22 cellular contexts compared by ENCODE assay signal in genomic region chr9:16364347-16364746, GRCh38.
DNase-seq lines count a peak whose midpoint lies in the region; ATAC-seq and TF ChIP-seq lines count a peak whose summit lies in the region.
"Had no signal": no experiment of that assay in that cellular context is flagged by ENCODE, and none has a peak within 500 bp of the region (broad histone marks: within the 10 kb centered on the region; RNA-seq: fewer than 3 reads in every experiment).

No MANE protein-coding gene starts in this region.

- no peak overlapping the region for H3K23ac ChIP-seq in H9 (ENCODE audit: insufficient read length, low read depth, low read length)

- no peak overlapping the region for H3K14ac ChIP-seq in H9 (ENCODE audit: insufficient read depth, low read length)

- H2BK120ac ChIP-seq in H9 (ENCODE audit: low read depth, low read length, poor library complexity, severe bottlenecking), result no peak overlapping the region

- peak; percentile 18 for DNase-seq in H9
- DNase-seq in body of pancreas, result peak in 2 of 4 donors; percentile 18 to 23
- peak; percentile 68 to 85 (median 79) for DNase-seq in right cardiac atrium
- peak; percentile 83 for DNase-seq in pulmonary artery endothelial cell (ENCODE audit: low read depth, low spot score)
- DNase-seq in NCI-H2196 treated with DMSO at 0.1 percent for 48 hours (lab: John Stamatoyannopoulos, UW; ENCODE audit: unreplicated experiment), result no peak
- no peak for DNase-seq in foreskin keratinocyte
- DNase-seq in DMS53 (lab: John Stamatoyannopoulos, UW), result no peak
- DNase-seq: activated CD4-positive, alpha-beta T cell treated with anti-CD3 and anti-CD28 coated beads, Interleukin-2, amount 10 ng/mL, durations not matched to agents 7 days and 5 days; DMS79 treated with DMSO at 0.1 percent for 48 hours; glutamatergic neuron; GM23248; Karpas-422; NCI-H1092; NCI-H2081; spleen; stimulated activated CD4-positive, alpha-beta T cell treated with anti-CD3 and anti-CD28 coated beads, Interleukin-4, amount 100 ng/mL, for 1 hour; stimulated activated naive CD4-positive, alpha-beta T cell had no signal

- ATAC-seq in body of pancreas (peak; percentile 48), right cardiac atrium (peak; percentile 77 to 94), foreskin keratinocyte (no peak)
- ATAC-seq: CD8-positive, alpha-beta T cell had no signal

- H3K4ac ChIP-seq in H9 (ENCODE audit: low read depth, low read length), result no peak overlapping the region

- H3K27ac Mint-ChIP-seq in H9, result no peak overlapping the region
- H3K27ac Mint-ChIP-seq: activated CD4-positive, alpha-beta T cell treated with anti-CD3 and anti-CD28 coated beads, Interleukin-2, amount 10 ng/mL, durations not matched to agents 7 days and 5 days; brain; CD8-positive, alpha-beta T cell; T-helper 2 cell treated with Interferon-gamma antibody and Interleukin-4, amounts not matched to agents 5 μg/mL and 100 μg/mL, for 36 hours had no signal

- H3K4me2 ChIP-seq in H9 (ENCODE audit: insufficient read depth, insufficient read length, low read length), result no peak overlapping the region

- no peak overlapping the region for H3K27ac ChIP-seq in H9 (ENCODE audit: insufficient read length, low read depth, low read length)
- H3K27ac ChIP-seq in body of pancreas, result peak overlapping the region in 1 of 4 donors; percentile 1
- H3K27ac ChIP-seq in right cardiac atrium (ENCODE audit: low read length), result no peak overlapping the region
- no peak overlapping the region for H3K27ac ChIP-seq in foreskin keratinocyte
- H3K27ac ChIP-seq: GM23248, spleen, thoracic aorta, VCaP had no signal

- no CpG with 5 or more reads among the region's 8 CpGs for WGBS in H9 (ENCODE audit: extremely low coverage, insufficient read length, low lambda C conversion rate)
- 72 to 80% methylated on average over 8 of the region's 8 CpGs for WGBS in body of pancreas, 2 donors
- WGBS in right cardiac atrium, result 67% methylated on average over 8 of the region's 8 CpGs

- H3K9ac ChIP-seq in H9 (ENCODE audit: extremely low read depth, insufficient read length, low read length), result no peak overlapping the region
- H3K9ac ChIP-seq: GM23248 had no signal

- no peaks in the 10 kb centered on the region for H3K27me3 Mint-ChIP-seq in H9 (ENCODE audit: low read depth)
- H3K27me3 Mint-ChIP-seq: activated CD4-positive, alpha-beta T cell treated with anti-CD3 and anti-CD28 coated beads, Interleukin-2, amount 10 ng/mL, durations not matched to agents 7 days and 5 days had no signal

- no peaks in the 10 kb centered on the region for H3K36me3 ChIP-seq in body of pancreas (replicated peaks in 1 of 2; ENCODE audit: insufficient read depth in 1 of 2, low read depth in 2 of 2)
- H3K36me3 ChIP-seq: spleen, thoracic aorta had no signal

- H3K9me3 ChIP-seq in H9 (ENCODE audit: control insufficient read depth, low read depth, low read length), result no peaks in the 10 kb centered on the region
- H3K9me3 ChIP-seq in body of pancreas, result no peaks in the 10 kb centered on the region
- no peaks in the 10 kb centered on the region for H3K9me3 ChIP-seq in right cardiac atrium (ENCODE audit: control insufficient read depth, low read length)
- H3K9me3 ChIP-seq: thoracic aorta had no signal

- H3K4me1 ChIP-seq in H9 (ENCODE audit: insufficient read depth, low read length) (no peaks in the 10 kb centered on the region; the same call in 1 of the 2 replicates), body of pancreas (no peaks in the 10 kb centered on the region), right cardiac atrium (ENCODE audit: control insufficient read depth, insufficient read depth, low read length) (peaks cover 2% of the 10 kb centered on the region), foreskin keratinocyte (peaks cover 17% of the 10 kb centered on the region)

- H4K20me1 ChIP-seq in H9 (ENCODE audit: control insufficient read depth, insufficient read depth, insufficient read length), result no peaks in the 10 kb centered on the region

- peaks cover 8 to 9% of the 10 kb centered on the region in 2 experiments for H3K4me1 Mint-ChIP-seq in H9
- H3K4me1 Mint-ChIP-seq: activated CD4-positive, alpha-beta T cell treated with anti-CD3 and anti-CD28 coated beads, Interleukin-2, amount 10 ng/mL, durations not matched to agents 7 days and 5 days; brain had no signal

- no peak overlapping the region for H2BK15ac ChIP-seq in H9 (ENCODE audit: low read depth, low read length)

- H2AFZ ChIP-seq in H9 (ENCODE audit: low read length), result no peak overlapping the region
- H2AFZ ChIP-seq: GM23248 had no signal

- H4K8ac ChIP-seq in H9 (replicated peaks; ENCODE audit: insufficient read length, low read depth, low read length), result no peak overlapping the region

- no peak overlapping the region for H4K5ac ChIP-seq in H9 (ENCODE audit: insufficient read length, low read depth, low read length)

- peaks cover 0 to 5% of the 10 kb centered on the region in 2 experiments; a peak in 2 of 5 replicates for H3K9me3 Mint-ChIP-seq in H9
- H3K9me3 Mint-ChIP-seq: CD8-positive, alpha-beta T cell had no signal

- H3K4me3 ChIP-seq in body of pancreas (no peak overlapping the region), right cardiac atrium (ENCODE audit: low read length) (no peak overlapping the region)
- H3K4me3 ChIP-seq: GM23248, spleen, thoracic aorta had no signal

- no peaks in the 10 kb centered on the region for H3K23me2 ChIP-seq in H9 (ENCODE audit: insufficient read length, low read depth, low read length, poor library complexity, severe bottlenecking)

- no peak overlapping the region for H2BK12ac ChIP-seq in H9 (ENCODE audit: insufficient read length, low read depth, low read length)

- no peak overlapping the region for H4K91ac ChIP-seq in H9 (ENCODE audit: insufficient read length, low read depth, low read length)

- TF ChIP-seq POLR2A in body of pancreas (IDR thresholded peaks at IDR 0.05), result no peak

- H3T11ph ChIP-seq in H9 (ENCODE audit: low read length), result no peak overlapping the region

- no peaks in the 10 kb centered on the region for H3K79me1 ChIP-seq in H9 (ENCODE audit: insufficient read depth, low read depth, low read length, poor library complexity, severe bottlenecking)

- H2BK20ac ChIP-seq in H9 (ENCODE audit: low read depth, low read length, poor library complexity, severe bottlenecking), result no peak overlapping the region

- intact Hi-C loops in body of pancreas (cut with DNase I), result no loop called here
- intact Hi-C loops in right cardiac atrium (cut with DNase I), result no loop called here

- no peak overlapping the region for H3K4me3 Mint-ChIP-seq in H9
- H3K4me3 Mint-ChIP-seq: activated CD4-positive, alpha-beta T cell treated with anti-CD3 and anti-CD28 coated beads, Interleukin-2, amount 10 ng/mL, durations not matched to agents 7 days and 5 days; brain; CD8-positive, alpha-beta T cell; T-helper 2 cell treated with Interferon-gamma antibody and Interleukin-4, amounts not matched to agents 5 μg/mL and 100 μg/mL, for 36 hours had no signal

- no peak overlapping the region for H3K18ac ChIP-seq in H9 (ENCODE audit: insufficient read length, low read depth, low read length)

- H2BK5ac ChIP-seq in H9 (ENCODE audit: insufficient read length, low read length), result no peak overlapping the region

- TF ChIP-seq CTCF in H9 (conservative IDR thresholded peaks at IDR 0.05) (no peak), body of pancreas (IDR thresholded peaks at IDR 0.05) (no peak), foreskin keratinocyte (conservative IDR thresholded peaks at IDR 0.05) (no peak)

- H2AK5ac ChIP-seq in H9 (ENCODE audit: insufficient read length, low read length), result no peak overlapping the region

- peaks cover under 1 to 2% (median 2%) of the 10 kb centered on the region in 3 experiments; a peak in 5 of 7 replicates for H3K36me3 Mint-ChIP-seq in H9 (ENCODE audit: insufficient read depth in 1 of 3, low read depth in 3 of 3)
- H3K36me3 Mint-ChIP-seq: brain; CD8-positive, alpha-beta T cell had no signal

- H3K27me3 ChIP-seq in H9 (ENCODE audit: insufficient read depth, low read length), result no peaks in the 10 kb centered on the region
- no peaks in the 10 kb centered on the region for H3K27me3 ChIP-seq in body of pancreas
- H3K27me3 ChIP-seq in right cardiac atrium (ENCODE audit: control insufficient read depth, insufficient read depth), result no peaks in the 10 kb centered on the region
- H3K27me3 ChIP-seq in foreskin keratinocyte, result no peaks in the 10 kb centered on the region

- no peak overlapping the region for H3K56ac ChIP-seq in H9 (ENCODE audit: insufficient read length, low read depth, low read length)

- H3K79me2 ChIP-seq in H9 (ENCODE audit: insufficient read depth, low read length), result no peaks in the 10 kb centered on the region

Comparison
In these comparisons a context has a peak if more than half of its experiments do, and no peak if none do; other contexts are left out.
1. DNase-seq: peak in H9 (single experiment), right cardiac atrium (3 of 3) and pulmonary artery endothelial cell (single experiment); none in NCI-H2196 treated with DMSO at 0.1 percent for 48 hours (single experiment), foreskin keratinocyte (0 of 2) and DMS53 (single experiment).